Comparison of ENCODE assay signal across 2 cellular contexts in genomic region chr15:49627407-49627877, GRCh38.
TF ChIP-seq lines count a peak whose summit lies in the region.

No MANE protein-coding gene starts in this region.

TF ChIP-seq in HepG2, 621 proteins besides CTCF, POLR2A, EP300 and RAD21:
- no peak for TF ChIP-seq REXO4 (CRISPR knock-in tag; IDR thresholded peaks at IDR 0.05; ENCODE audit: borderline replicate concordance)
- TF ChIP-seq IRF9 (CRISPR knock-in tag; IDR thresholded peaks at IDR 0.05; ENCODE audit: borderline replicate concordance) = no peak
- TF ChIP-seq ZNF232 (CRISPR knock-in tag; IDR thresholded peaks at IDR 0.05; ENCODE audit: borderline replicate concordance) = no peak
- TF ChIP-seq ZNF644 (CRISPR knock-in tag; IDR thresholded peaks at IDR 0.05; ENCODE audit: low read depth) = no peak
- no peak for TF ChIP-seq MED13 (CRISPR knock-in tag; IDR thresholded peaks at IDR 0.05)
- no peak for TF ChIP-seq SCMH1 (CRISPR knock-in tag; IDR thresholded peaks at IDR 0.05; ENCODE audit: borderline replicate concordance)
- no peak for TF ChIP-seq PHB2 (IDR thresholded peaks at IDR 0.05; ENCODE audit: partially characterized antibody)

TF ChIP-seq in SK-N-SH, 30 proteins besides CTCF, POLR2A, EP300 and RAD21:
- TF ChIP-seq CHD2 (IDR thresholded peaks at IDR 0.05; ENCODE audit: low read length, partially characterized antibody) = no peak
- TF ChIP-seq TCF12 (IDR thresholded peaks at IDR 0.05) = peak; percentile 59
- TF ChIP-seq POLR2AphosphoS5 (IDR thresholded peaks at IDR 0.05; ENCODE audit: low read depth, low read length) = peak; percentile 29; the same call in 1 of the 2 replicates
- TF ChIP-seq EZH2phosphoT487 (IDR thresholded peaks at IDR 0.05; ENCODE audit: borderline replicate concordance, low read depth) = no peak
- no peak for TF ChIP-seq GABPA (IDR thresholded peaks at IDR 0.05; ENCODE audit: low read depth)
- TF ChIP-seq REST (IDR thresholded peaks at IDR 0.05; ENCODE audit: low read depth, low read length) = no peak
- no peak for TF ChIP-seq TAF1 (IDR thresholded peaks at IDR 0.05; ENCODE audit: borderline replicate concordance, low read depth, low read length)
- peak; percentile 78 for TF ChIP-seq TEAD4 (IDR thresholded peaks at IDR 0.05; ENCODE audit: borderline replicate concordance, insufficient read depth)
- TF ChIP-seq NFIC (IDR thresholded peaks at IDR 0.05; ENCODE audit: borderline replicate concordance) = peak; percentile 7; the same call in 1 of the 2 replicates
- TF ChIP-seq USF1 (IDR thresholded peaks at IDR 0.05; ENCODE audit: borderline replicate concordance, low read depth) = no peak
- TF ChIP-seq RXRA (IDR thresholded peaks at IDR 0.05; ENCODE audit: borderline replicate concordance, low read depth) = no peak
- TF ChIP-seq MXI1 (IDR thresholded peaks at IDR 0.05; ENCODE audit: low read depth, low read length) = no peak
- TF ChIP-seq YY1 (IDR thresholded peaks at IDR 0.05; ENCODE audit: low read depth) = no peak
- peak; percentile 84 for TF ChIP-seq MEF2A (IDR thresholded peaks at IDR 0.05; ENCODE audit: borderline replicate concordance, low read depth)
- TF ChIP-seq SIN3A (IDR thresholded peaks at IDR 0.05; ENCODE audit: borderline replicate concordance, low read depth, low read length) = no peak
- TF ChIP-seq RCOR1 (IDR thresholded peaks at IDR 0.05; ENCODE audit: low read length) = no peak
- TF ChIP-seq FOXJ3 (CRISPR knock-in tag; IDR thresholded peaks at IDR 0.05) = no peak
- TF ChIP-seq FOXM1 (IDR thresholded peaks at IDR 0.05; ENCODE audit: low read depth) = no peak
- TF ChIP-seq ZBTB33 (IDR thresholded peaks at IDR 0.05; ENCODE audit: borderline replicate concordance, low read depth) = no peak
- TF ChIP-seq FOSL2 (IDR thresholded peaks at IDR 0.05; ENCODE audit: borderline replicate concordance, low read depth) = peak; percentile 83; the same call in 1 of the 2 replicates
- TF ChIP-seq SMC3 (IDR thresholded peaks at IDR 0.05; ENCODE audit: low read depth, low read length) = no peak
- TF ChIP-seq JUND (IDR thresholded peaks at IDR 0.05) = peak; percentile 74
- no peak for TF ChIP-seq ELF1 (IDR thresholded peaks at IDR 0.05)
- TF ChIP-seq USF2 (IDR thresholded peaks at IDR 0.05; ENCODE audit: borderline replicate concordance, low read depth, low read length) = no peak
- TF ChIP-seq NRF1 (IDR thresholded peaks at IDR 0.05; ENCODE audit: low read depth, low read length) = no peak
- no peak for TF ChIP-seq RFX5 (IDR thresholded peaks at IDR 0.05; ENCODE audit: low read length)
- TF ChIP-seq GATA2 (CRISPR knock-in tag; IDR thresholded peaks at IDR 0.05) = no peak
- peak; percentile 77 for TF ChIP-seq PBX3 (IDR thresholded peaks at IDR 0.05)
- no peak for TF ChIP-seq IRF3 (IDR thresholded peaks at IDR 0.05; ENCODE audit: low read depth, low read length)
- 0 out of 2 replicates have a peak, but pooled peaks have one; percentile 18 for TF ChIP-seq MAX (IDR thresholded peaks at IDR 0.05; ENCODE audit: low read depth)
TF ChIP-seq in SK-N-SH: peak in this region for 9.
